ENCODE assay signal across 10 cellular contexts in the genomic region with DNA sequence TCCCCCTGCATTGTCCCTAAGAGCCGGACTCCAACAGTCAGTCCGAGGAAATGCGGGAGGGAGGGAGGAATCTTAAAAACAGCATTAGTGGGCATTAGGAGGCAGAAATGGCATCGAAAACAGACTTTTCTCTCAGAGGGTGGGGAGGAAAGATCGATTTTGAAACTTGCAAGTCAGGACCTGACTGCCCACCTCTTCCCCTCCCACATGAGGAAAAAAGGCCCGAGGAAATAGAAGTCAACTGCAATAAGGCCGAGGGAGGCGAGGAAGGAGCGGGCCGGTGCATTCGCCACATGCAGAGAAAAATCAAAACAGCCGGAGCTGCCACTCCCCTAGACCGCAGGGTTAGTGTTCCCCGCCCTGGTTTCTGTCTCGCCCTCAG. TPM values are rescaled to one million over a fixed set of nuclear protein-coding genes. Genes with fewer than 3 reads are reported as not detected.
DNase-seq lines count a peak whose midpoint lies in the region; ATAC-seq, FAIRE-seq and TF ChIP-seq lines count a peak whose summit lies in the region.
"Had no signal": no experiment of that assay in that cellular context is flagged by ENCODE, and none has a peak within 500 bp of the region (broad histone marks: within the 10 kb centered on the region; RNA-seq: fewer than 3 reads in every experiment).

No MANE protein-coding gene starts in this region.

- no peak overlapping the region for H3K9ac ChIP-seq in astrocyte (ENCODE audit: low read length)

- H3K36me3 Mint-ChIP-seq in astrocyte (ENCODE audit: low read depth, unreplicated experiment) (peaks cover 6% of the 10 kb centered on the region), nephron progenitor cell (ENCODE audit: low read depth) (no peaks in the 10 kb centered on the region)

- H3K4me2 ChIP-seq in astrocyte (ENCODE audit: low read length): no peak overlapping the region

- no peaks in the 10 kb centered on the region for H3K36me3 ChIP-seq in astrocyte (ENCODE audit: insufficient read depth, low read length)

- no peak overlapping the region for H2AFZ ChIP-seq in astrocyte (ENCODE audit: low read depth, low read length)

- peak; percentile 48 for DNase-seq in AG20443 (ENCODE audit: low spot score)
- DNase-seq in GM20000 (ENCODE audit: low spot score): peak; percentile 73
- DNase-seq in astrocyte (ENCODE audit: low read depth): no peak
- no peak for DNase-seq in nephron progenitor cell
- no peak for DNase-seq in NCI-H446 treated with DMSO at 0.1 percent for 48 hours (lab: John Stamatoyannopoulos, UW)
- DNase-seq in cortex of kidney (lab: John Stamatoyannopoulos, UW): no peak
- DNase-seq: effector CD8-positive, alpha-beta T cell had no signal

- H3K27ac Mint-ChIP-seq in astrocyte (ENCODE audit: unreplicated experiment) (peak overlapping the region; percentile 84), nephron progenitor cell (no peak overlapping the region)

- no peak for ATAC-seq in HG02840 (IDR thresholded peaks at IDR 0.05; ENCODE audit: low FRiP score, unreplicated experiment)
- ATAC-seq in GM21737 (IDR thresholded peaks at IDR 0.05; ENCODE audit: unreplicated experiment): no peak

- no peak for FAIRE-seq in astrocyte (lab: Jason Lieb, UNC)

- H3K9me3 Mint-ChIP-seq in astrocyte (ENCODE audit: unreplicated experiment) (peaks cover 21% of the 10 kb centered on the region), nephron progenitor cell (peaks cover 4% of the 10 kb centered on the region)

- peaks cover 70% of the 10 kb centered on the region for H3K27me3 Mint-ChIP-seq in astrocyte (ENCODE audit: low read depth, unreplicated experiment)
- peaks cover 99% of the 10 kb centered on the region for H3K27me3 Mint-ChIP-seq in nephron progenitor cell (ENCODE audit: low read depth, poor library complexity)

- H3K27me3 ChIP-seq in astrocyte (ENCODE audit: insufficient read depth, low read length): peaks cover 89% of the 10 kb centered on the region

- no peak overlapping the region for H3K4me3 Mint-ChIP-seq in astrocyte (ENCODE audit: unreplicated experiment)
- H3K4me3 Mint-ChIP-seq in nephron progenitor cell: peak overlapping the region; percentile 63

- TF ChIP-seq CTCF in GM20000 (IDR thresholded peaks at IDR 0.05; ENCODE audit: extremely low read depth, missing control alignments) (no peak), astrocyte (IDR thresholded peaks at IDR 0.05; ENCODE audit: insufficient read depth, low read depth, low read length) (no peak), nephron progenitor cell (IDR thresholded peaks at IDR 0.05) (no peak)

- peaks cover 39% of the 10 kb centered on the region for H4K20me1 ChIP-seq in astrocyte (ENCODE audit: insufficient read depth, low read length)

- H3K4me1 Mint-ChIP-seq in astrocyte (ENCODE audit: low read depth, unreplicated experiment) (peaks cover 4% of the 10 kb centered on the region), nephron progenitor cell (peaks cover 56% of the 10 kb centered on the region)

- H3K4me1 ChIP-seq in astrocyte (ENCODE audit: insufficient read depth, low read length): peaks cover 3% of the 10 kb centered on the region

- no peak overlapping the region for H3K27ac ChIP-seq in astrocyte (ENCODE audit: low read depth, low read length)

- no peaks in the 10 kb centered on the region for H3K79me2 ChIP-seq in astrocyte (ENCODE audit: insufficient read depth, low read length)

- H3K9me3 ChIP-seq in astrocyte (ENCODE audit: insufficient read depth, low read depth, low read length): peaks cover 5% of the 10 kb centered on the region

- no peak overlapping the region for H3K4me3 ChIP-seq in astrocyte (ENCODE audit: insufficient read depth, low read depth, low read length)

RNA-seq across cellular contexts. Expression of a gene that starts 2.8 kb away (rescaled TPM):
- total RNA-seq in astrocyte: not detected in 2 replicates
- total RNA-seq: omental fat pad had no signal

Comparison
In these comparisons a context has a peak if more than half of its experiments do, and no peak if none do; other contexts are left out.
1. DNase-seq: peak in AG20443 (single experiment) and GM20000 (single experiment); none in astrocyte (single experiment), nephron progenitor cell (single experiment), NCI-H446 treated with DMSO at 0.1 percent for 48 hours (single experiment) and cortex of kidney (single experiment).